30 cellular contexts compared by ENCODE assay signal in the genomic region with DNA sequence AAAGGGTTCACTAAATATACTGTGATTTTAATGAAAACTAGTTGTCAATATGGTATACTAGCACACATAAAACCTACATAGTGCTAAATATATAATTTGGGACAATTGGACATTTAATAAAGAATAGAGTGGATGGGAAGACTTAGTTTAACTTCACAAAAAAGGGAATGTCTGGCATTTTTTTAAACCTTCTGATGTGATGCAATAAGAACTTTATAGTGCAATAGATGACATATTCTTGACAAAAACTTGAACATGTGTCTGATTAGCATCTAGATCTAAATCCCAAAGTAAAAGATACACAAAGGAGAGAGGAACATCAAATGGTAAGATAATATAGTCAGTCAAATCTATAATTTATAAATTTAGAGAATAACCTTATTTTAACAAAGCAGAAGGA.
"Had no signal": no experiment of that assay in that cellular context is flagged by ENCODE, and none has a peak within 500 bp of the region (broad histone marks: within the 10 kb centered on the region; RNA-seq: fewer than 3 reads in every experiment).

No MANE protein-coding gene starts in this region.

- H3K27me3 ChIP-seq: Peyer's patch had no signal

- H3K27ac ChIP-seq: Peyer's patch, RWPE1, VCaP had no signal

- H3K4me1 ChIP-seq: Peyer's patch had no signal

- DNase-seq: activated B cell treated with CpG ODN at 0.5 μM for 24 hours; activated CD4-positive, alpha-beta memory T cell treated with anti-CD3 and anti-CD28 coated beads for 36 hours; activated CD4-positive, alpha-beta T cell treated with anti-CD3 and anti-CD28 coated beads for 4 hours; activated CD4-positive, alpha-beta T cell treated with anti-CD3 and anti-CD28 coated beads, Interleukin-2, amount 50 U/mL, for 1 hour; activated CD4-positive, CD25-positive, alpha-beta regulatory T cell treated with anti-CD3 and anti-CD28 coated beads, Interleukin-2, amount 50 U/mL, for 72 hours; activated CD8-positive, alpha-beta memory T cell treated with anti-CD3 and anti-CD28 coated beads, Interleukin-2, amount 50 U/mL, for 4 hours; activated gamma-delta T cell treated with Interleukin-2 at 50 U/mL for 16 hours; activated naive CD4-positive, alpha-beta T cell treated with anti-CD3 and anti-CD28 coated beads for 36 hours; activated T-cell treated with anti-CD3 and anti-CD28 coated beads for 4 hours; activated T-cell treated with anti-CD3 and anti-CD28 coated beads, Interleukin-2, amount 50 U/mL, for 4 hours; anterior cingulate cortex; Karpas-422; NCI-H1105; NCI-H1436; NCI-H1930; NCI-H2081 treated with DMSO at 0.1 percent for 48 hours; NCI-H510A; NCI-H526; NCI-H748 treated with DMSO at 0.1 percent for 48 hours; NK-92 treated with Interleukin-12 subunit alpha and Interleukin-12 subunit beta, amount 100 ng/mL, for 24 hours; PC-3; Peyer's patch; SW 1271; T-helper 1 cell; T-helper 2 cell; T-helper 9 cell had no signal

- ATAC-seq: activated naive CD4-positive, alpha-beta T cell treated with anti-CD3 and anti-CD28 coated beads, Interleukin-2, amount 50 U/mL, for 72 hours; activated T-cell treated with anti-CD3 and anti-CD28 coated beads, Interleukin-2, amount 50 U/mL, for 4 hours; PC-3; Right ventricle myocardium inferior had no signal

- H3K36me3 ChIP-seq: Peyer's patch had no signal

- H3K9me3 ChIP-seq: Peyer's patch had no signal

- H3K4me3 ChIP-seq: Peyer's patch had no signal
